ENCODE assay signal across 1 cellular context in genomic region chr3:52872245-52872644, GRCh38.
TF ChIP-seq lines count a peak whose summit lies in the region.

No MANE protein-coding gene starts in this region.

TF ChIP-seq in HepG2, 621 proteins besides CTCF, POLR2A, EP300 and RAD21:
- TF ChIP-seq ZNF790 (CRISPR knock-in tag; IDR thresholded peaks at IDR 0.05; ENCODE audit: borderline replicate concordance): no peak
- TF ChIP-seq XBP1 (CRISPR knock-in tag; IDR thresholded peaks at IDR 0.05): no peak
- no peak for TF ChIP-seq ZNF782 (CRISPR knock-in tag; IDR thresholded peaks at IDR 0.05; ENCODE audit: borderline replicate concordance)
- TF ChIP-seq GATAD2A (CRISPR knock-in tag; IDR thresholded peaks at IDR 0.05): peak; percentile 50; the same call in 1 of the 2 replicates
- TF ChIP-seq ZC3H13 (CRISPR knock-in tag; IDR thresholded peaks at IDR 0.05): no peak
- no peak for TF ChIP-seq JUN (CRISPR knock-in tag; IDR thresholded peaks at IDR 0.05)
- peak; percentile 64 for TF ChIP-seq CEBPG (CRISPR knock-in tag; IDR thresholded peaks at IDR 0.05)
- TF ChIP-seq BCL6 (CRISPR knock-in tag; IDR thresholded peaks at IDR 0.05): 0 out of 2 replicates have a peak, but pooled peaks have one; percentile 8
- TF ChIP-seq ZNF740 (CRISPR knock-in tag; IDR thresholded peaks at IDR 0.05): no peak
- no peak for TF ChIP-seq SALL2 (CRISPR knock-in tag; IDR thresholded peaks at IDR 0.05)
- TF ChIP-seq, protein P1, sequence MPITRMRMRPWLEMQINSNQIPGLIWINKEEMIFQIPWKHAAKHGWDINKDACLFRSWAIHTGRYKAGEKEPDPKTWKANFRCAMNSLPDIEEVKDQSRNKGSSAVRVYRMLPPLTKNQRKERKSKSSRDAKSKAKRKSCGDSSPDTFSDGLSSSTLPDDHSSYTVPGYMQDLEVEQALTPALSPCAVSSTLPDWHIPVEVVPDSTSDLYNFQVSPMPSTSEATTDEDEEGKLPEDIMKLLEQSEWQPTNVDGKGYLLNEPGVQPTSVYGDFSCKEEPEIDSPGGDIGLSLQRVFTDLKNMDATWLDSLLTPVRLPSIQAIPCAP (CRISPR knock-in tag; IDR thresholded peaks at IDR 0.05; ENCODE audit: low read depth): no peak
- TF ChIP-seq, protein P2, sequence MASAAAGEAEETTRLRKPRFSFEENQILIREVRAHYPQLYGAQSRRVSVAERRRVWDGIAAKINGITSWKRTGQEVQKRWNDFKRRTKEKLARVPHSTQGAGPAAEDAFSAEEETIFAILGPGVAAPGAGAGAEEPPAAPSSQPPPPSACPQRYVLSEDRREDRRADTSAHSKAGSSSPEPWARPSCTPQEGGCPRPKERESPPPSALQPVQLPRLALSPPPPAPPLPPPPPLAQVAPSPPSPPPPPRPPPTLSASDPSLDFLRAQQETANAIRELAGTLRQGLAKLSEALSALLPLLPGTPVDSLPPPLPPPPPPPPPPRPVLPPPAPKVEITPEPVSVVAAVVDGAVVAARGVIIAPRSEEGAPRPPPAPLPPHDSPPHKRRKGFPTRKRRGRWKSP (CRISPR knock-in tag; IDR thresholded peaks at IDR 0.05): no peak; the same call in 1 of the 2 replicates
- TF ChIP-seq CENPT (CRISPR knock-in tag; IDR thresholded peaks at IDR 0.05; ENCODE audit: low read depth): no peak
- TF ChIP-seq, protein P3, sequence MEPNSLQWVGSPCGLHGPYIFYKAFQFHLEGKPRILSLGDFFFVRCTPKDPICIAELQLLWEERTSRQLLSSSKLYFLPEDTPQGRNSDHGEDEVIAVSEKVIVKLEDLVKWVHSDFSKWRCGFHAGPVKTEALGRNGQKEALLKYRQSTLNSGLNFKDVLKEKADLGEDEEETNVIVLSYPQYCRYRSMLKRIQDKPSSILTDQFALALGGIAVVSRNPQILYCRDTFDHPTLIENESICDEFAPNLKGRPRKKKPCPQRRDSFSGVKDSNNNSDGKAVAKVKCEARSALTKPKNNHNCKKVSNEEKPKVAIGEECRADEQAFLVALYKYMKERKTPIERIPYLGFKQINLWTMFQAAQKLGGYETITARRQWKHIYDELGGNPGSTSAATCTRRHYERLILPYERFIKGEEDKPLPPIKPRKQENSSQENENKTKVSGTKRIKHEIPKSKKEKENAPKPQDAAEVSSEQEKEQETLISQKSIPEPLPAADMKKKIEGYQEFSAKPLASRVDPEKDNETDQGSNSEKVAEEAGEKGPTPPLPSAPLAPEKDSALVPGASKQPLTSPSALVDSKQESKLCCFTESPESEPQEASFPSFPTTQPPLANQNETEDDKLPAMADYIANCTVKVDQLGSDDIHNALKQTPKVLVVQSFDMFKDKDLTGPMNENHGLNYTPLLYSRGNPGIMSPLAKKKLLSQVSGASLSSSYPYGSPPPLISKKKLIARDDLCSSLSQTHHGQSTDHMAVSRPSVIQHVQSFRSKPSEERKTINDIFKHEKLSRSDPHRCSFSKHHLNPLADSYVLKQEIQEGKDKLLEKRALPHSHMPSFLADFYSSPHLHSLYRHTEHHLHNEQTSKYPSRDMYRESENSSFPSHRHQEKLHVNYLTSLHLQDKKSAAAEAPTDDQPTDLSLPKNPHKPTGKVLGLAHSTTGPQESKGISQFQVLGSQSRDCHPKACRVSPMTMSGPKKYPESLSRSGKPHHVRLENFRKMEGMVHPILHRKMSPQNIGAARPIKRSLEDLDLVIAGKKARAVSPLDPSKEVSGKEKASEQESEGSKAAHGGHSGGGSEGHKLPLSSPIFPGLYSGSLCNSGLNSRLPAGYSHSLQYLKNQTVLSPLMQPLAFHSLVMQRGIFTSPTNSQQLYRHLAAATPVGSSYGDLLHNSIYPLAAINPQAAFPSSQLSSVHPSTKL (CRISPR knock-in tag; IDR thresholded peaks at IDR 0.05): no peak
- TF ChIP-seq, protein P4, sequence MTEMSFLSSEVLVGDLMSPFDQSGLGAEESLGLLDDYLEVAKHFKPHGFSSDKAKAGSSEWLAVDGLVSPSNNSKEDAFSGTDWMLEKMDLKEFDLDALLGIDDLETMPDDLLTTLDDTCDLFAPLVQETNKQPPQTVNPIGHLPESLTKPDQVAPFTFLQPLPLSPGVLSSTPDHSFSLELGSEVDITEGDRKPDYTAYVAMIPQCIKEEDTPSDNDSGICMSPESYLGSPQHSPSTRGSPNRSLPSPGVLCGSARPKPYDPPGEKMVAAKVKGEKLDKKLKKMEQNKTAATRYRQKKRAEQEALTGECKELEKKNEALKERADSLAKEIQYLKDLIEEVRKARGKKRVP (CRISPR knock-in tag; IDR thresholded peaks at IDR 0.05): peak in 1 of 2 experiments; percentile 97; a peak in 2 of 4 replicates
- no peak for TF ChIP-seq ZNF205 (CRISPR knock-in tag; IDR thresholded peaks at IDR 0.05)
- no peak for TF ChIP-seq DPF2 (CRISPR knock-in tag; IDR thresholded peaks at IDR 0.05; ENCODE audit: borderline replicate concordance, low read depth)
- no peak for TF ChIP-seq SNAPC2 (CRISPR knock-in tag; IDR thresholded peaks at IDR 0.05)
- no peak for TF ChIP-seq ZFYVE20 (CRISPR knock-in tag; IDR thresholded peaks at IDR 0.05; ENCODE audit: borderline replicate concordance, low read depth)
- TF ChIP-seq THYN1 (CRISPR knock-in tag; IDR thresholded peaks at IDR 0.05; ENCODE audit: borderline replicate concordance, low read depth): no peak
- TF ChIP-seq ZNF274 (CRISPR knock-in tag; IDR thresholded peaks at IDR 0.05): no peak
- TF ChIP-seq USF2 (IDR thresholded peaks at IDR 0.05; ENCODE audit: low read depth, low read length): no peak
- TF ChIP-seq USF2 (CRISPR knock-in tag; IDR thresholded peaks at IDR 0.05; ENCODE audit: borderline replicate concordance): no peak
- TF ChIP-seq JUNB (CRISPR knock-in tag; IDR thresholded peaks at IDR 0.05; ENCODE audit: borderline replicate concordance): no peak
- no peak for TF ChIP-seq ZNF570 (CRISPR knock-in tag; IDR thresholded peaks at IDR 0.05; ENCODE audit: borderline replicate concordance)
- no peak for TF ChIP-seq ZNF407 (CRISPR knock-in tag; IDR thresholded peaks at IDR 0.05; ENCODE audit: not compliant biosample characterization)
